In the genomic region with DNA sequence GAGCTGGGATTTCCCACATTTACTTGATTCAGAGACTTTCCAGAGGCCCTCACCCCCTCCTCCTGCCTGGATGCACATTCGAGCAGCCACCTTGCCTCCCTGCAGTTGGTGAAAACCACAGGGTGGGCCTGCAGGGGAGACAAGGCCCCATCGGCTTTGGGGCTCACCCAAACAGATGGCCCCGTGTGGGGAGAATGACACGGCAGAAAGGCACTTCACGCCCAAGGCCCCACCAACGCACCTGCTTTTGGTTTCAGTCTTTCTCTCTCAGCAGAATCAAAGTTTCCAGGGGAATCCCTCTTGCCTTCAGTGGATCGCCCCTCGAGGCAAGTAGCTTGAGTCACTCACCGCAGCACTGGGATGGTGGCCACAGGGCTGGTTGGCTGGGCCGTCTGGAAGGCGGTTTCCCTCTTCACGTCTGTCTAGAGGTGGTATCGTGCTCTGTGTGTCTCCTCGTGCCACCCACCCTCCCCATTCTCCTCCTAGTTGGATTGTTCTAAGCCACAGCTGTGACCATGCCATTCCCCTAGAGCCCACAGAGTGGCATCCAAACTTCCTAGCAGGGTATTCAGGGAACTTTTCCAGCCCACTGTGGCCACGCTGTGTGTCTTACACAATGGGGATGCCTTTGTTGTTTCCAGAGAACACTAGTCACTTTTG, we compare ENCODE assay signal across 8 cellular contexts. TPM values are rescaled to one million over a fixed set of nuclear protein-coding genes. Genes with fewer than 3 reads are reported as not detected.
DNase-seq lines count a peak whose midpoint lies in the region; ATAC-seq and TF ChIP-seq lines count a peak whose summit lies in the region.

No MANE protein-coding gene starts in this region.

- TF ChIP-seq POLR2A in sigmoid colon (IDR thresholded peaks at IDR 0.05): no peak

- TF ChIP-seq EP300 in sigmoid colon (IDR thresholded peaks at IDR 0.05): no peak

- H3K4me1 Mint-ChIP-seq in activated naive CD8-positive, alpha-beta T cell treated with anti-CD3 and anti-CD28 coated beads for 36 hours: peaks cover 37% of the 10 kb centered on the region

- intact Hi-C loops in sigmoid colon (cut with DNase I): no loop called here

- H3K27ac ChIP-seq in sigmoid colon: no peak overlapping the region

- no peaks in the 10 kb centered on the region for H3K9me3 Mint-ChIP-seq in activated naive CD8-positive, alpha-beta T cell treated with anti-CD3 and anti-CD28 coated beads for 36 hours

- peak overlapping the region; percentile 41 for H3K4me3 Mint-ChIP-seq in activated naive CD8-positive, alpha-beta T cell treated with anti-CD3 and anti-CD28 coated beads for 36 hours

- peaks cover 5% of the 10 kb centered on the region for H3K27me3 Mint-ChIP-seq in activated naive CD8-positive, alpha-beta T cell treated with anti-CD3 and anti-CD28 coated beads for 36 hours

- peak overlapping the region; percentile 91 for H3K27ac Mint-ChIP-seq in activated naive CD8-positive, alpha-beta T cell treated with anti-CD3 and anti-CD28 coated beads for 36 hours

- H3K9me3 ChIP-seq in sigmoid colon: no peaks in the 10 kb centered on the region

- H3K36me3 Mint-ChIP-seq in activated naive CD8-positive, alpha-beta T cell treated with anti-CD3 and anti-CD28 coated beads for 36 hours: peaks cover 3% of the 10 kb centered on the region

- no peak for TF ChIP-seq CTCF in GM13976 (IDR thresholded peaks at IDR 0.05; ENCODE audit: borderline replicate concordance, control extremely low read depth, extremely low read depth, insufficient read depth, missing control alignments)
- TF ChIP-seq CTCF in sigmoid colon (IDR thresholded peaks at IDR 0.05): no peak

- peak; percentile 84 for ATAC-seq in HG02588 (IDR thresholded peaks at IDR 0.05; ENCODE audit: unreplicated experiment)

- DNase-seq in GM13976 (ENCODE audit: low spot score) (peak; percentile 84), RPMI8226 (peak; percentile 81), GOT3 (lab: John Stamatoyannopoulos, UW) (no peak), sigmoid colon (no peak), NCI-H774 (lab: John Stamatoyannopoulos, UW) (no peak)
- DNase-seq in activated naive CD8-positive, alpha-beta T cell treated with anti-CD3 and anti-CD28 coated beads for 36 hours: peak; percentile 92
- peak; percentile 82 to 85 for DNase-seq in stimulated activated CD4-positive, alpha-beta T cell treated with anti-CD3 and anti-CD28 coated beads, Interleukin-15, amount 100 ng/mL, for 48 hours (ENCODE audit: low read depth in 2 of 2)

- H3K36me3 ChIP-seq in sigmoid colon: no peaks in the 10 kb centered on the region

- 53 to 78% methylated on average over 15 of the region's 15 CpGs for WGBS in sigmoid colon, 2 donors

- no peak overlapping the region for H3K4me3 ChIP-seq in sigmoid colon

- H3K27me3 ChIP-seq in sigmoid colon: no peaks in the 10 kb centered on the region

- peaks cover 0 to 13% (median 3%) of the 10 kb centered on the region in 4 donors for H3K4me1 ChIP-seq in sigmoid colon

- in situ Hi-C loops in GM13976 (cut with MboI; ENCODE audit: low sequenced_read_pairs, unreplicated experiment): loop anchor here (10.0 to 25.0 kb wide), 3 partner anchors 561 to 958 kb away; no protein-coding TSS in a partner anchor

RNA-seq across cellular contexts. Expression of a gene that starts 31.8 kb away (rescaled TPM):
- total RNA-seq in activated naive CD8-positive, alpha-beta T cell treated with anti-CD3 and anti-CD28 coated beads for 36 hours: 100 to 1,000 TPM; 161 to 164 TPM
- 10 to 100 TPM; 37.1 to 70.3 (median 49.9) TPM for total RNA-seq in sigmoid colon
- 100 to 1,000 TPM; 286 to 343 (median 301) TPM for polyA plus RNA-seq in sigmoid colon

RNA-seq across cellular contexts. Expression of a gene that starts 32.2 kb away (rescaled TPM):
- total RNA-seq in activated naive CD8-positive, alpha-beta T cell treated with anti-CD3 and anti-CD28 coated beads for 36 hours: 10 to 100 TPM; 27.3 to 30.3 TPM
- total RNA-seq in sigmoid colon: 10 to 100 TPM; 15.1 to 25.0 (median 18.8) TPM
- 10 to 100 TPM in 1 of 3 donors, 1 to 10 TPM in 2; 8.4 to 24.2 (median 9.7) TPM for polyA plus RNA-seq in sigmoid colon

Comparison
In these comparisons a context has a peak if more than half of its experiments do, and no peak if none do; other contexts are left out.
1. DNase-seq: peak in GM13976 (single experiment), RPMI8226 (single experiment), activated naive CD8-positive, alpha-beta T cell treated with anti-CD3 and anti-CD28 coated beads for 36 hours (single experiment) and stimulated activated CD4-positive, alpha-beta T cell treated with anti-CD3 and anti-CD28 coated beads, Interleukin-15, amount 100 ng/mL, for 48 hours (2 of 2); none in GOT3 (single experiment), sigmoid colon (single experiment) and NCI-H774 (single experiment).